Comparison of ENCODE assay signal across 22 cellular contexts in the genomic region with DNA sequence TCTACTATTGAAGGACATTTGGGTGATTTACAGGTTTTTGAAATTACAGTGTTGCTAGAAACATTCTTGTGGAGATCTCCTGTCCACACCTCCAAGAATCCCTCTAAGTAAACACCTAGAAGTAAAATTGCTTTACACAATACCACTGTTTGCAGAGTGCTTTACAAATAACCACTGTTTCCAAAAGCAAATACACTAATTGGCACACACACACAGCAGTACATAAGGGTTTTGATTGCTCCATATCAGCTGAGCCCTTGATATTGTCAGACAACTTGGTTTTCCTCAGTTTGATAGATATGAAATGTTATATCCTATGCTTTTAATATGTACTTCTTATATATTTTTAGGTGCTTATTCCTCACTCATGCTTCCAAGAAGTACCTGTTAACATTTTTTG. TPM values are rescaled to one million over a fixed set of nuclear protein-coding genes. Genes with fewer than 3 reads are reported as not detected.
"Had no signal": no experiment of that assay in that cellular context is flagged by ENCODE, and none has a peak within 500 bp of the region (broad histone marks: within the 10 kb centered on the region; RNA-seq: fewer than 3 reads in every experiment).

No MANE protein-coding gene starts in this region.

- H3K27ac Mint-ChIP-seq: activated CD4-positive, alpha-beta T cell treated with anti-CD3 and anti-CD28 coated beads, Interleukin-2, amount 10 ng/mL, durations not matched to agents 7 days and 5 days; memory B cell had no signal

- H3K4me3 Mint-ChIP-seq: activated CD4-positive, alpha-beta T cell treated with anti-CD3 and anti-CD28 coated beads, Interleukin-2, amount 10 ng/mL, durations not matched to agents 7 days and 5 days; activated naive CD4-positive, alpha-beta T cell treated with anti-CD3 and anti-CD28 coated beads, Interleukin-2, amount 50 U/mL, for 24 hours; memory B cell; T-cell had no signal

- H3K27me3 Mint-ChIP-seq: activated CD4-positive, alpha-beta T cell treated with anti-CD3 and anti-CD28 coated beads, Interleukin-2, amount 10 ng/mL, durations not matched to agents 7 days and 5 days; activated naive CD4-positive, alpha-beta T cell treated with anti-CD3 and anti-CD28 coated beads, Interleukin-2, amount 50 U/mL, for 24 hours; memory B cell; naive thymus-derived CD4-positive, alpha-beta T cell; T-cell had no signal

- H3K9me3 Mint-ChIP-seq: activated CD4-positive, alpha-beta T cell treated with anti-CD3 and anti-CD28 coated beads, Interleukin-2, amount 10 ng/mL, durations not matched to agents 7 days and 5 days; activated naive CD4-positive, alpha-beta T cell treated with anti-CD3 and anti-CD28 coated beads, Interleukin-2, amount 50 U/mL, for 24 hours; memory B cell; naive thymus-derived CD4-positive, alpha-beta T cell; T-cell had no signal

- DNase-seq: activated CD4-positive, alpha-beta T cell treated with anti-CD3 and anti-CD28 coated beads, Interleukin-2, amount 10 ng/mL, durations not matched to agents 7 days and 5 days; activated gamma-delta T cell; adrenal gland; foreskin keratinocyte; hippocampal formation; islet precursor cell; spleen; stimulated activated CD4-positive, alpha-beta T cell treated with anti-CD3 and anti-CD28 coated beads, Interleukin-4, amount 100 ng/mL, for 4 hours; stimulated activated naive CD4-positive, alpha-beta T cell treated with Interleukin-2 at 50 U/mL for 16 hours; substantia nigra; T-cell; T-helper 9 cell; tibial artery had no signal

RNA-seq across cellular contexts. Expression of a gene that starts 44.4 kb away (rescaled TPM):
- total RNA-seq: activated CD4-positive, alpha-beta T cell treated with anti-CD3 and anti-CD28 coated beads, Interleukin-2, amount 10 ng/mL, durations not matched to agents 7 days and 5 days; adrenal gland; astrocyte; breast epithelium; epithelial cell of proximal tubule; fibroblast of lung; foreskin keratinocyte; mucosa of gallbladder; naive thymus-derived CD4-positive, alpha-beta T cell; renal cortical epithelial cell; T-cell had no signal
